10 cellular contexts compared by ENCODE assay signal in genomic region chr5:140356878-140357730, GRCh38. TPM values are rescaled to one million over a fixed set of nuclear protein-coding genes. Genes with fewer than 3 reads are reported as not detected.
A peak's percentile ranks its signal among the peaks of the same experiment; 100 is the strongest.
DNase-seq lines count a peak whose midpoint lies in the region; ATAC-seq, FAIRE-seq and TF ChIP-seq lines count a peak whose summit lies in the region.
"Had no signal": no experiment of that assay in that cellular context is flagged by ENCODE, and none has a peak within 500 bp of the region (broad histone marks: within the 10 kb centered on the region; RNA-seq: fewer than 3 reads in every experiment).

No MANE protein-coding gene starts in this region.

- DNase-seq in K562 (ENCODE audit: extremely low read depth in 1 of 4, low spot score in 3 of 4), result no peak
- no peak for DNase-seq in pancreas
- DNase-seq in body of pancreas, result no peak
- no peak for DNase-seq in dedifferentiated amniotic fluid mesenchymal stem cell (ENCODE audit: extremely low spot score)
- DNase-seq in erythroblast (lab: John Stamatoyannopoulos, UW), result no peak

- in situ Hi-C loops in K562 (cut with MboI), result loop anchor here (5.0 to 10.0 kb wide), 2 partner anchors 115 to 192 kb away; no protein-coding TSS in a partner anchor

- H3K9ac ChIP-seq in K562 (ENCODE audit: insufficient read depth in 1 of 2, low read depth in 2 of 2, low read length in 2 of 2), result no peak overlapping the region

- peak overlapping the region; percentile 84; the same call in 1 of the 2 replicates for H3K4me2 ChIP-seq in K562 (ENCODE audit: insufficient read depth, low read length)

- 13% methylated on average over 7 of the region's 10 CpGs for WGBS in K562 (ENCODE audit: insufficient coverage, low coverage, missing lambda C conversion rate)
- WGBS in pancreas, 2 donors, result 26 to 31% methylated on average over 10 of the region's 10 CpGs
- WGBS in body of pancreas, 2 donors, result 26 to 57% methylated on average over 4 to 10 of the region's 10 CpGs

- CTCF ChIA-PET in K562 (lab: Yijun Ruan, JAX; ENCODE audit: low intra/inter-chr PET ratio), result interaction anchor here (0.6 to 2.4 kb wide), 6 partner anchors 64 to 284 kb away, joined by 3 to 37 read pairs (median 4); no protein-coding TSS in a partner anchor

- peak; percentile 34 for ATAC-seq in GM19351 (IDR thresholded peaks at IDR 0.05; ENCODE audit: unreplicated experiment)
- ATAC-seq in HG02943 (IDR thresholded peaks at IDR 0.05; ENCODE audit: low read depth, unreplicated experiment), result peak; percentile 18
- no peak; the same call in 2 of the 3 replicates for ATAC-seq in K562
- peak in 3 of 4 donors; percentile 7 to 35 (median 8) for ATAC-seq in pancreas
- no peak for ATAC-seq in body of pancreas
- no peak for ATAC-seq in GM19324 (IDR thresholded peaks at IDR 0.05; ENCODE audit: low FRiP score, unreplicated experiment)

- no peak overlapping the region for H3K4me3 ChIP-seq in K562
- H3K4me3 ChIP-seq in pancreas, result peak overlapping the region in 1 of 4 donors; percentile 14
- no peak overlapping the region for H3K4me3 ChIP-seq in body of pancreas

- H3K27me3 ChIP-seq in K562 (ENCODE audit: control insufficient read depth in 2 of 2, insufficient read depth in 2 of 2, low read length in 2 of 2) (no peaks in the 10 kb centered on the region), pancreas (no peaks in the 10 kb centered on the region), body of pancreas (no peaks in the 10 kb centered on the region)

- no TSS peak for BruUV-seq in K562 (replicated peaks; lab: Mats Ljungman, UMichigan)

- TF ChIP-seq POLR2A in K562 (conservative IDR thresholded peaks at IDR 0.05) (no peak), body of pancreas (IDR thresholded peaks at IDR 0.05) (no peak), erythroblast (IDR thresholded peaks at IDR 0.05; ENCODE audit: low read length) (no peak)

- intact Hi-C loops in K562 (cut with micrococcal nuclease), result loop anchor here (1.0 to 10.0 kb wide), 4 partner anchors 113 to 572 kb away; no protein-coding TSS in a partner anchor
- intact Hi-C loops in pancreas (cut with DNase I), result no loop called here
- intact Hi-C loops in body of pancreas (cut with DNase I), result loop anchor here (5.0 kb wide), 1 partner anchor 110 kb away; no protein-coding TSS in a partner anchor

- no peaks in the 10 kb centered on the region for H3K36me3 ChIP-seq in K562 (ENCODE audit: control insufficient read depth, insufficient read depth, low read length)
- H3K36me3 ChIP-seq in pancreas, result no peaks in the 10 kb centered on the region
- no peaks in the 10 kb centered on the region for H3K36me3 ChIP-seq in body of pancreas (replicated peaks in 1 of 2; ENCODE audit: insufficient read depth in 1 of 2, low read depth in 2 of 2)

- no peaks in the 10 kb centered on the region for H3K9me1 ChIP-seq in K562 (ENCODE audit: control insufficient read depth, insufficient read depth, low read length)

- POLR2A ChIA-PET in K562 (lab: Yijun Ruan, JAX), result no interaction called here

- no peak for FAIRE-seq in K562 (lab: Jason Lieb, UNC)
- FAIRE-seq in pancreas (lab: Jason Lieb, UNC), result no peak
- FAIRE-seq: H54 had no signal

- H3K9me3 ChIP-seq in K562 (replicated peaks; ENCODE audit: control insufficient read depth, insufficient read depth, low read depth, low read length) (no peaks in the 10 kb centered on the region), pancreas (no peaks in the 10 kb centered on the region), body of pancreas (no peaks in the 10 kb centered on the region)
- H3K9me3 ChIP-seq: psoas muscle had no signal

- H3K4me1 ChIP-seq in K562 (replicated peaks in 1 of 2; ENCODE audit: control insufficient read depth in 2 of 2, insufficient read depth in 2 of 2, low read length in 2 of 2) (peaks cover 0 to 12% of the 10 kb centered on the region in 2 experiments; a peak in 2 of 5 replicates), pancreas (no peaks in the 10 kb centered on the region), body of pancreas (peaks cover 7% of the 10 kb centered on the region)

- TF ChIP-seq RAD21 in K562 (CRISPR knock-in tag; conservative IDR thresholded peaks at IDR 0.05 in 1 of 2, IDR thresholded peaks at IDR 0.05 in 1 of 2), result no peak

- peak overlapping the region; percentile 62; the same call in 1 of the 2 replicates for H2AFZ ChIP-seq in K562 (ENCODE audit: low read depth, low read length)

- TF ChIP-seq EP300 in K562 (IDR thresholded peaks at IDR 0.05; ENCODE audit: low read length), result no peak

- H3K27ac ChIP-seq in K562 (ENCODE audit: extremely low read depth, low read depth, low read length) (no peak overlapping the region), pancreas (no peak overlapping the region), body of pancreas (no peak overlapping the region)
- H3K27ac ChIP-seq: psoas muscle had no signal

- no peaks in the 10 kb centered on the region; the same call in 1 of the 2 replicates for H4K20me1 ChIP-seq in K562 (replicated peaks; ENCODE audit: control insufficient read depth, insufficient read depth, low read length)

- TF ChIP-seq CTCF in K562 (IDR thresholded peaks at IDR 0.05 in 2 of 3, conservative IDR thresholded peaks at IDR 0.05 in 1 of 3; ENCODE audit: insufficient read depth in 2 of 3, low read depth in 1 of 3, low read length in 3 of 3) (no peak), pancreas (IDR thresholded peaks at IDR 0.05) (no peak), body of pancreas (IDR thresholded peaks at IDR 0.05) (no peak)

- no peaks in the 10 kb centered on the region for H3K79me2 ChIP-seq in K562 (ENCODE audit: control insufficient read depth, insufficient read depth, low read length)

RNA-seq across cellular contexts. Expression of gene SLC4A9, which starts 2.9 kb away (rescaled TPM):
- 0.53 TPM in 1 of 2 replicates, not detected in the other for total RNA-seq in K562 (2011; cell fraction: chromatin; rRNA removed; ENCODE audit: low replicate concordance)
- 0.17 and 0.39 TPM in 2 replicates for total RNA-seq in K562 (2011; cell fraction: nucleolus; rRNA removed)
- total RNA-seq in K562 (2011; cell fraction: nucleoplasm; rRNA removed), result 0.23 TPM in 1 of 2 replicates, not detected in the other
- total RNA-seq in K562 (2014; rRNA removed) (0.05 TPM in 1 of 2 replicates, not detected in the other), K562 (2014; rRNA removed; fragmentation: Illumina TruSeq; extraction: Trizol) (not detected in 2 replicates), K562 (2015; rRNA removed; fragmentation: Illumina TruSeq; extraction: Trizol) (not detected in 2 replicates), K562 (2021) (not detected in 2 replicates), pancreas (under 1 TPM in 4 of 6 donors, not detected in 2; 0.12 to 0.32 (median 0.23) TPM), body of pancreas (not detected)
- polyA plus RNA-seq in K562 (2011; rRNA removed) (0.13 TPM in 1 of 2 replicates, not detected in the other), K562 (2014; fragmentation: Illumina TruSeq; extraction: Trizol) (not detected in 2 replicates), K562 (2014; fragmentation: Nextera tagmentation; extraction: Ambion mirVana) (not detected), K562 (2014; rRNA removed) (not detected in 2 replicates), pancreas (1 to 10 TPM in 1 of 2 donors, under 1 TPM in 1; 0.89 to 1.0 TPM)
- polyA plus RNA-seq in K562 (2011; cell fraction: cytosol; rRNA removed), result 0.03 TPM in 1 of 2 replicates, not detected in the other
- 0.17 and 0.20 TPM in 2 replicates for polyA plus RNA-seq in K562 (2011; cell fraction: nucleus; rRNA removed)
- 0.03 TPM in 1 of 2 replicates, not detected in the other for polyA plus RNA-seq in K562 (2012)
- not detected in 2 replicates for polyA minus RNA-seq in K562 (2011; rRNA and poly(A)+ RNA removed)
- not detected in 2 replicates for polyA minus RNA-seq in K562 (2011; cell fraction: cytosol; rRNA and poly(A)+ RNA removed)
- 0.11 and 0.13 TPM in 2 replicates for polyA minus RNA-seq in K562 (2011; cell fraction: nucleus; rRNA and poly(A)+ RNA removed)
- total RNA-seq: psoas muscle had no signal

RNA-seq across cellular contexts. Expression of gene HBEGF, which starts 10.7 kb away (rescaled TPM):
- total RNA-seq in K562 (2011; cell fraction: chromatin; rRNA removed; ENCODE audit: low replicate concordance), result 1.1 and 4.5 TPM in 2 replicates
- 1.7 and 2.3 TPM in 2 replicates for total RNA-seq in K562 (2011; cell fraction: nucleolus; rRNA removed)
- total RNA-seq in K562 (2011; cell fraction: nucleoplasm; rRNA removed), result 2.2 and 3.7 TPM in 2 replicates
- total RNA-seq in K562 (2014; rRNA removed), result 0.36 and 1.4 TPM in 2 replicates
- 0.47 and 0.77 TPM in 2 replicates for total RNA-seq in K562 (2014; rRNA removed; fragmentation: Illumina TruSeq; extraction: Trizol)
- 0.65 and 0.75 TPM in 2 replicates for total RNA-seq in K562 (2015; rRNA removed; fragmentation: Illumina TruSeq; extraction: Trizol)
- 0.65 and 0.98 TPM in 2 replicates for total RNA-seq in K562 (2021)
- polyA plus RNA-seq in K562 (2011; rRNA removed), result 0.45 and 0.60 TPM in 2 replicates
- 0.19 and 0.27 TPM in 2 replicates for polyA plus RNA-seq in K562 (2011; cell fraction: cytosol; rRNA removed)
- polyA plus RNA-seq in K562 (2011; cell fraction: nucleus; rRNA removed), result 0.25 and 0.78 TPM in 2 replicates
- 0.47 and 0.69 TPM in 2 replicates for polyA plus RNA-seq in K562 (2012)
- 0.79 and 1.1 TPM in 2 replicates for polyA plus RNA-seq in K562 (2014; fragmentation: Illumina TruSeq; extraction: Trizol)
- polyA plus RNA-seq in K562 (2014; fragmentation: Nextera tagmentation; extraction: Ambion mirVana), result under 1 TPM; 0.11 to 0.29 TPM
- polyA plus RNA-seq in K562 (2014; rRNA removed), result 0.62 and 0.78 TPM in 2 replicates
- 0.18 and 0.28 TPM in 2 replicates for polyA minus RNA-seq in K562 (2011; rRNA and poly(A)+ RNA removed)
- 0.38 TPM in 1 of 2 replicates, not detected in the other for polyA minus RNA-seq in K562 (2011; cell fraction: cytosol; rRNA and poly(A)+ RNA removed)
- 0.11 and 0.67 TPM in 2 replicates for polyA minus RNA-seq in K562 (2011; cell fraction: nucleus; rRNA and poly(A)+ RNA removed)
- total RNA-seq in pancreas, result 1 to 10 TPM in 5 of 6 donors, under 1 TPM in 1; 0.97 to 5.0 (median 1.7) TPM
- polyA plus RNA-seq in pancreas, result 1 to 10 TPM; 1.9 to 3.1 TPM
- 1 to 10 TPM; 3.1 to 7.3 TPM for total RNA-seq in body of pancreas

RNA-seq across cellular contexts. Expression of gene ANKHD1, which starts 44.5 kb away (rescaled TPM):
- total RNA-seq in K562 (2011; cell fraction: chromatin; rRNA removed; ENCODE audit: low replicate concordance), result 294 and 721 TPM in 2 replicates
- 87.1 and 125 TPM in 2 replicates for total RNA-seq in K562 (2011; cell fraction: nucleolus; rRNA removed)
- 258 and 400 TPM in 2 replicates for total RNA-seq in K562 (2011; cell fraction: nucleoplasm; rRNA removed)
- total RNA-seq in K562 (2014; rRNA removed) (68.1 and 75.8 TPM in 2 replicates), K562 (2014; rRNA removed; fragmentation: Illumina TruSeq; extraction: Trizol) (63.0 and 72.8 TPM in 2 replicates), K562 (2015; rRNA removed; fragmentation: Illumina TruSeq; extraction: Trizol) (73.7 and 78.7 TPM in 2 replicates), K562 (2021) (98.7 and 110 TPM in 2 replicates), pancreas (10 to 100 TPM; 56.0 to 77.7 (median 64.0) TPM), body of pancreas (100 to 1,000 TPM; 114 to 131 TPM)
- polyA plus RNA-seq in K562 (2011; rRNA removed) (138 and 144 TPM in 2 replicates), K562 (2014; fragmentation: Illumina TruSeq; extraction: Trizol) (93.0 and 101 TPM in 2 replicates), K562 (2014; fragmentation: Nextera tagmentation; extraction: Ambion mirVana) (10 to 100 TPM; 38.9 to 39.0 TPM), K562 (2014; rRNA removed) (93.6 and 96.7 TPM in 2 replicates), pancreas (10 to 100 TPM; 56.4 to 76.1 TPM)
- polyA plus RNA-seq in K562 (2011; cell fraction: cytosol; rRNA removed), result 62.7 and 95.2 TPM in 2 replicates
- polyA plus RNA-seq in K562 (2011; cell fraction: nucleus; rRNA removed), result 202 and 212 TPM in 2 replicates
- polyA plus RNA-seq in K562 (2012), result 68.5 and 82.4 TPM in 2 replicates
- 219 and 272 TPM in 2 replicates for polyA minus RNA-seq in K562 (2011; rRNA and poly(A)+ RNA removed)
- polyA minus RNA-seq in K562 (2011; cell fraction: cytosol; rRNA and poly(A)+ RNA removed), result 70.9 and 81.8 TPM in 2 replicates
- polyA minus RNA-seq in K562 (2011; cell fraction: nucleus; rRNA and poly(A)+ RNA removed), result 78.9 and 124 TPM in 2 replicates

RNA-seq across cellular contexts. Expression of gene PFDN1, which starts 54.2 kb away (rescaled TPM):
- 29.2 and 32.1 TPM in 2 replicates for total RNA-seq in K562 (2011; cell fraction: chromatin; rRNA removed; ENCODE audit: low replicate concordance)
- total RNA-seq in K562 (2011; cell fraction: nucleolus; rRNA removed), result 15.8 and 17.2 TPM in 2 replicates
- 16.6 and 29.8 TPM in 2 replicates for total RNA-seq in K562 (2011; cell fraction: nucleoplasm; rRNA removed)
- total RNA-seq in K562 (2014; rRNA removed), result 45.5 and 51.1 TPM in 2 replicates
- total RNA-seq in K562 (2014; rRNA removed; fragmentation: Illumina TruSeq; extraction: Trizol), result 75.7 and 88.5 TPM in 2 replicates
- 71.1 and 79.5 TPM in 2 replicates for total RNA-seq in K562 (2015; rRNA removed; fragmentation: Illumina TruSeq; extraction: Trizol)
- total RNA-seq in K562 (2021), result 49.3 and 50.3 TPM in 2 replicates
- polyA plus RNA-seq in K562 (2011; rRNA removed), result 78.0 and 78.2 TPM in 2 replicates
- 89.8 and 92.6 TPM in 2 replicates for polyA plus RNA-seq in K562 (2011; cell fraction: cytosol; rRNA removed)
- 28.5 and 34.0 TPM in 2 replicates for polyA plus RNA-seq in K562 (2011; cell fraction: nucleus; rRNA removed)
- 55.2 and 148 TPM in 2 replicates for polyA plus RNA-seq in K562 (2012)
- polyA plus RNA-seq in K562 (2014; fragmentation: Illumina TruSeq; extraction: Trizol), result 99.3 and 119 TPM in 2 replicates
- 100 to 1,000 TPM; 152 to 215 TPM for polyA plus RNA-seq in K562 (2014; fragmentation: Nextera tagmentation; extraction: Ambion mirVana)
- 70.9 and 72.6 TPM in 2 replicates for polyA plus RNA-seq in K562 (2014; rRNA removed)
- polyA minus RNA-seq in K562 (2011; rRNA and poly(A)+ RNA removed), result 81.1 and 111 TPM in 2 replicates
- 29.9 and 39.3 TPM in 2 replicates for polyA minus RNA-seq in K562 (2011; cell fraction: cytosol; rRNA and poly(A)+ RNA removed)
- 7.5 and 14.9 TPM in 2 replicates for polyA minus RNA-seq in K562 (2011; cell fraction: nucleus; rRNA and poly(A)+ RNA removed)
- total RNA-seq in pancreas, result 10 to 100 TPM; 10.5 to 26.3 (median 15.0) TPM
- 10 to 100 TPM; 38.9 to 43.9 TPM for polyA plus RNA-seq in pancreas
- total RNA-seq in body of pancreas, result 10 to 100 TPM; 37.6 to 54.1 TPM

Comparison
In these comparisons a context has a peak if more than half of its experiments do, and no peak if none do; other contexts are left out.
1. ATAC-seq: peak in GM19351 (single experiment), HG02943 (single experiment) and pancreas (3 of 4); none in K562 (single experiment), body of pancreas (single experiment) and GM19324 (single experiment).
2. intact Hi-C loops: an anchor here in K562 (1.0 to 10.0 kb wide) and body of pancreas (5.0 kb wide); none called in pancreas.